Comparison of ENCODE assay signal across 12 cellular contexts in the genomic region with DNA sequence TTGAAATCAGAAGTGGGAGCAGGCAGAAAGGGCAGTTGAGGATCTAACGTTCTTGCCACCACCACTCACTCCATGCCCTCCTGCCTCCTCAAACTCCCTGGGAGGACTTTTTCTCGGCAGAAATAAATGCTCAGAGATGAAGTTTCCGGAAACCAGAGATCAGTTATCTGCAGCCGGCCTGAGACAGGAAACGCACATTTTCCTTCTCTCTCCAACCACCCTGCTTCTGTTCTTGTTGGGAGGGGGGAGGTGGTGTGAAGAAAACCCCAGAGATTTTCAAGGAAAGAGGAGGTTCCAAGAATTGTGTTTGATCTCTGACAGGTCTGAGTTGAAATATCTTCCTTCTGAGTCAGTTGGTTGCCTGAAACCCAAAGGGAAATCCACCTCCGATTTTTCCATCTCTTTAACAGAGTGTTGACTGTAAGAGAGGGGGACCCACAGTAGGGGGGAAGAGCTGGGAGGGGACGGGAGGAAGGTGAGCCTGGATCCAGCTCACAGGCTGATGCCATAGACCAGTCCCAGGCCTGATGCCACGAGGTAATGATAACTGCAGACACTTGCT.
A peak's percentile ranks its signal among the peaks of the same experiment; 100 is the strongest.
DNase-seq lines count a peak whose midpoint lies in the region; ATAC-seq lines count a peak whose summit lies in the region.
"Had no signal": no experiment of that assay in that cellular context is flagged by ENCODE, and none has a peak within 500 bp of the region (broad histone marks: within the 10 kb centered on the region; RNA-seq: fewer than 3 reads in every experiment).

No MANE protein-coding gene starts in this region.

- ATAC-seq in activated T-cell treated with anti-CD3 and anti-CD28 coated beads, Interleukin-2, amount 50 U/mL, for 72 hours (replicated peaks in 1 of 2): peak; percentile 65 to 67
- ATAC-seq in aorta (ENCODE audit: low FRiP score) (peak; percentile 42), HG02798 (IDR thresholded peaks at IDR 0.05; ENCODE audit: poor library complexity, unreplicated experiment) (no peak), esophagus mucosa (no peak)
- ATAC-seq: SK-N-SH treated with all-trans-retinoic acid at 6 μM for 48 hours had no signal

- H3K27me3 Mint-ChIP-seq in activated T-cell treated with anti-CD3 and anti-CD28 coated beads, Interleukin-2, amount 50 U/mL, for 72 hours (ENCODE audit: low read depth): no peaks in the 10 kb centered on the region
- H3K27me3 Mint-ChIP-seq in immature natural killer cell (ENCODE audit: low read depth in 3 of 3): peaks cover 0 to 7% (median 2%) of the 10 kb centered on the region in 3 donors

- DNase-seq in stimulated activated CD4-positive, alpha-beta T cell treated with anti-CD3 and anti-CD28 coated beads, Interleukin-2, amount 100 ng/mL, for 24 hours: peak; percentile 22 to 24
- no peak for DNase-seq in stimulated activated CD4-positive, alpha-beta T cell treated with anti-CD3 and anti-CD28 coated beads, Interleukin-2, amount 100 ng/mL, for 48 hours
- peak; percentile 21 to 38 for DNase-seq in activated T-cell treated with anti-CD3 and anti-CD28 coated beads, Interleukin-2, amount 50 U/mL, for 72 hours
- DNase-seq in immature natural killer cell (peak; percentile 37 to 44 (median 39)), aorta (no peak), retina (no peak)
- DNase-seq: C1 segment of cervical spinal cord, NCI-H187 had no signal

- H3K27me3 ChIP-seq in aorta (ENCODE audit: control insufficient read depth in 1 of 2, insufficient read depth in 2 of 2, low read length in 1 of 2): no peaks in the 10 kb centered on the region
- H3K27me3 ChIP-seq: cardiac muscle cell had no signal

- intact Hi-C loops in aorta (cut with DNase I): no loop called here

- H3K36me3 ChIP-seq in aorta (ENCODE audit: control insufficient read depth in 1 of 2, insufficient read depth in 2 of 2, low read length in 1 of 2): no peaks in the 10 kb centered on the region
- H3K36me3 ChIP-seq: cardiac muscle cell had no signal

- peak overlapping the region; percentile 59 to 84 for H3K4me3 Mint-ChIP-seq in activated T-cell treated with anti-CD3 and anti-CD28 coated beads, Interleukin-2, amount 50 U/mL, for 72 hours
- H3K4me3 Mint-ChIP-seq in immature natural killer cell: peak overlapping the region; percentile 82 to 88 (median 83)

- H3K27ac Mint-ChIP-seq in activated T-cell treated with anti-CD3 and anti-CD28 coated beads, Interleukin-2, amount 50 U/mL, for 72 hours: peak overlapping the region; percentile 99
- peak overlapping the region; percentile 90 to 99 (median 98) for H3K27ac Mint-ChIP-seq in immature natural killer cell

- H3K36me3 Mint-ChIP-seq in activated T-cell treated with anti-CD3 and anti-CD28 coated beads, Interleukin-2, amount 50 U/mL, for 72 hours (ENCODE audit: insufficient read depth in 2 of 2): peaks cover 0 to 2% of the 10 kb centered on the region in 2 donors
- peaks cover 42 to 79% (median 49%) of the 10 kb centered on the region in 3 donors for H3K36me3 Mint-ChIP-seq in immature natural killer cell

- H3K9me3 ChIP-seq in aorta (ENCODE audit: control insufficient read depth, low read length): no peaks in the 10 kb centered on the region

- H3K4me1 Mint-ChIP-seq in activated T-cell treated with anti-CD3 and anti-CD28 coated beads, Interleukin-2, amount 50 U/mL, for 72 hours (ENCODE audit: low read depth): peaks cover 49% of the 10 kb centered on the region
- peaks cover 91 to 93% of the 10 kb centered on the region in 2 donors for H3K4me1 Mint-ChIP-seq in immature natural killer cell

- 41 to 50% methylated on average over 8 of the region's 8 CpGs for WGBS in aorta, 2 donors

- H3K4me3 ChIP-seq in aorta (ENCODE audit: low read length in 2 of 2): no peak overlapping the region
- H3K4me3 ChIP-seq: cardiac muscle cell had no signal

- no peak overlapping the region for H3K27ac ChIP-seq in aorta (ENCODE audit: low read depth in 1 of 2, low read length in 2 of 2)
- H3K27ac ChIP-seq: cardiac muscle cell had no signal

- H3K9me3 Mint-ChIP-seq in activated T-cell treated with anti-CD3 and anti-CD28 coated beads, Interleukin-2, amount 50 U/mL, for 72 hours: no peaks in the 10 kb centered on the region
- peaks cover 0 to 1% (median 0%) of the 10 kb centered on the region in 6 donors for H3K9me3 Mint-ChIP-seq in immature natural killer cell

- H3K4me1 ChIP-seq in aorta (ENCODE audit: control insufficient read depth in 1 of 2, insufficient read depth in 2 of 2, low read length in 2 of 2): no peaks in the 10 kb centered on the region

Comparison
In these comparisons a context has a peak if more than half of its experiments do, and no peak if none do; other contexts are left out.
1. DNase-seq: peak in stimulated activated CD4-positive, alpha-beta T cell treated with anti-CD3 and anti-CD28 coated beads, Interleukin-2, amount 100 ng/mL, for 24 hours (2 of 2), activated T-cell treated with anti-CD3 and anti-CD28 coated beads, Interleukin-2, amount 50 U/mL, for 72 hours (2 of 2) and immature natural killer cell (3 of 3); none in stimulated activated CD4-positive, alpha-beta T cell treated with anti-CD3 and anti-CD28 coated beads, Interleukin-2, amount 100 ng/mL, for 48 hours (0 of 2), aorta (0 of 2) and retina (single experiment).
2. ATAC-seq: peak in activated T-cell treated with anti-CD3 and anti-CD28 coated beads, Interleukin-2, amount 50 U/mL, for 72 hours (2 of 2) and aorta (single experiment); none in HG02798 (single experiment) and esophagus mucosa (single experiment).